In the genomic region with DNA sequence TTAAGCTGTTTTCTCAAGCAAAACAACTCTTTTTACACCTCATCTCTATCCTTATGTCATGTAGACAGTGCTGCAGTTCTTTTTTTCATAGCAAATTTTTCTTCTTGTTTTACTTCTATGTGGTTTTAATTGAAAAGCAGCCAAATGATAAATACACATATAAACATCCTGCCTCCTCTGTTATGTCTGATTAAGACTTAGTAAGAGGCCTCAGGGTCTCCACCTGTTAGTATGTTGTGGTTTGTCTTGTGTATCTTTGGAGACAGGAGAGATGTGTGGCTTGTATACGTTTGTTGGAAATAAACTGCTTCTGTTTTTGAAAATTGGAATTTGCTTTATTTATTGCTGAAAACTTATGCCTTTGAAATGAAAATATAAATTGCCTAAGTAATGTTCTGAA, we compare ENCODE assay signal across 21 cellular contexts.
"Had no signal": no experiment of that assay in that cellular context is flagged by ENCODE, and none has a peak within 500 bp of the region (broad histone marks: within the 10 kb centered on the region; RNA-seq: fewer than 3 reads in every experiment).

No MANE protein-coding gene starts in this region.

- H3K27ac ChIP-seq: dorsolateral prefrontal cortex, esophagus muscularis mucosa, prostate gland, right atrium auricular region, stomach, thyroid gland had no signal

- H3K9me3 ChIP-seq: esophagus muscularis mucosa, prostate gland, right atrium auricular region, stomach, thyroid gland had no signal

- H3K36me3 ChIP-seq: esophagus muscularis mucosa, prostate gland, right atrium auricular region, stomach, thyroid gland had no signal

- H3K4me3 ChIP-seq: dorsolateral prefrontal cortex, esophagus muscularis mucosa, lung, prostate gland, right atrium auricular region, stomach, thyroid gland had no signal

- DNase-seq: dorsolateral prefrontal cortex; effector CD4-positive, alpha-beta T cell; foreskin melanocyte; hypothalamus; immature natural killer cell; islet precursor cell; kidney glomerular epithelial cell; left ventricle myocardium superior; naive thymus-derived CD8-positive, alpha-beta T cell; nephron progenitor cell; nucleus accumbens; stimulated activated CD4-positive, alpha-beta T cell treated with anti-CD3 and anti-CD28 coated beads, Interleukin-2, amount 100 ng/mL, for 24 hours; stimulated activated CD4-positive, alpha-beta T cell treated with anti-CD3 and anti-CD28 coated beads, Interleukin-4, amount 100 ng/mL, for 24 hours; stimulated activated naive CD4-positive, alpha-beta T cell treated with Interleukin-2 at 50 U/mL for 16 hours; stomach; thyroid gland; trophoblast cell had no signal

- H3K4me1 ChIP-seq: esophagus muscularis mucosa, prostate gland, right atrium auricular region, stomach, thyroid gland had no signal

- H3K27me3 ChIP-seq: dorsolateral prefrontal cortex, esophagus muscularis mucosa, right atrium auricular region, stomach, thyroid gland had no signal
